ENCODE assay signal across 9 cellular contexts in the genomic region with DNA sequence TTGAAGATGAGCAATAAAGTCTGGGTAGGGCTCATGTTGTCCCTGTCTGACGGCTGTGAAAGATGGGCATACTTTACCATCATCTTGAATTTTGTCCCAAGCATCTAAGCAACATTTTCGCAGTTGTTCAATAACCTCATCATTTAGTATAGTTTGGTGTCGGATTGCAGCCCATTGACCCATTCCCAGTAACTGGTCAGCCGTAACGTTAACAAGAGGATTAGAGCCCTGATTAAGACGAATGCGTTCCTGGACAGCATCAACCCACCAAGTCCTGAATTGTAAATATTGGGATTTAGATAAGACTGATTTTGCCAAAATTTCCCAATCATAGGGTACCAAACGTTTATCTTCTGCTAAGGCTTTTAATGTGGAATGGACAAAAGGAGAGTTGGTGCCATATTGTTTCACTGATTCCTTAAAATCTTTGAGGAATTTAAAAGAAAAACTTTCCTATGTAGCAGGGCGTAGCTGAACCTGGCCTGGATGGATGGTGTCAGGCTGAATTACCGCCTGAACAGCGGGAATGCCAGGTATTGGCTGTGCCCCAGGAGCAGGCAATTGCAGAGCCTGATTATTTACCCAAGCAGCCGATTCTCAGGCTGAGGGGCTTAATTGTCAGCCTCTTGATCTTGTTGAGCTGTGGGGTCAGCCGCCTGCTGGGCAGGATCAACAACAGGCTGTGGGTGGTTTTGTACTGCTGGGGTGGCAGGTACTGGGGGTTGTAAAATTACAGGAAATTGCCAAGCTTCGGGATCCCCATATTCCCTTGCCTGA. TPM values are rescaled to one million over a fixed set of nuclear protein-coding genes. Genes with fewer than 3 reads are reported as not detected.
DNase-seq lines count a peak whose midpoint lies in the region; ATAC-seq and TF ChIP-seq lines count a peak whose summit lies in the region.
"Not testable (repeated sequence)": the region's sequence is repeated elsewhere in the genome, so short reads cannot be mapped to it uniquely, and the experiment has no call there.
"Had no signal": no experiment of that assay in that cellular context is flagged by ENCODE, and none has a peak within 500 bp of the region (broad histone marks: within the 10 kb centered on the region; RNA-seq: fewer than 3 reads in every experiment).

No MANE protein-coding gene starts in this region.

- H3K9me2 ChIP-seq in GM23338 (ENCODE audit: insufficient read depth) = not testable (repeated sequence)

- H3K27me3 ChIP-seq in GM23338 (ENCODE audit: insufficient read depth); thyroid gland: not testable (repeated sequence)

- H3F3A ChIP-seq in GM23338 (replicated peaks; ENCODE audit: low read depth) = not testable (repeated sequence)

- H3K27ac ChIP-seq in GM23338 (ENCODE audit: low read depth); thyroid gland: not testable (repeated sequence)

- H3K27ac Mint-ChIP-seq in GM23338, WTC11: not testable (repeated sequence)

- H3K4me3 ChIP-seq in GM23338; thyroid gland (replicated peaks in 1 of 3): not testable (repeated sequence)

- DNase-seq in GM23338 (ENCODE audit: low spot score) (peak; percentile 35), NCI-H1417 treated with DMSO at 0.1 percent for 48 hours (lab: John Stamatoyannopoulos, UW) (peak; percentile 65), NCI-H748 (lab: John Stamatoyannopoulos, UW; ENCODE audit: unreplicated experiment) (peak; percentile 88), left kidney (ENCODE audit: low read depth, low spot score) (peak; percentile 56), thyroid gland (peak; percentile 10 to 38)
- DNase-seq in WTC11 (ENCODE audit: low spot score) = not testable (repeated sequence)

- intact Hi-C loops in thyroid gland (cut with DNase I) = not testable (repeated sequence)

- CTCF ChIA-PET in WTC11 (lab: Charles Lee) = interaction anchor here (0.6 to 1.2 kb wide), 2 partner anchors 138 to 691 kb away, joined by 3 to 7 read pairs; no protein-coding TSS in a partner anchor

- H3K79me2 ChIP-seq in GM23338 (replicated peaks; ENCODE audit: insufficient read depth) = not testable (repeated sequence)

- not testable (repeated sequence) for H3K4me1 ChIP-seq in GM23338 (ENCODE audit: insufficient read depth); thyroid gland

- POLR2A ChIA-PET in WTC11 (lab: Charles Lee) = not testable (repeated sequence)

- H3K36me3 Mint-ChIP-seq in GM23338 (ENCODE audit: low read depth) = peaks cover 12% of the 10 kb centered on the region
- not testable (repeated sequence) for H3K36me3 Mint-ChIP-seq in WTC11

- ATAC-seq in GM23338 (peak; percentile 81), WTC11 (peak; percentile 59)

- H3K4me2 ChIP-seq in GM23338 = not testable (repeated sequence)

- not testable (repeated sequence) for H3K36me3 ChIP-seq in GM23338 (ENCODE audit: insufficient read depth); thyroid gland

- WGBS in thyroid gland, 2 donors = 53% methylated on average over 14 of the region's 14 CpGs

- TF ChIP-seq CTCF in GM23338 (conservative IDR thresholded peaks at IDR 0.05; ENCODE audit: low read depth in 2 of 2); WTC11 (IDR thresholded peaks at IDR 0.05); thyroid gland (IDR thresholded peaks at IDR 0.05): not testable (repeated sequence)

- H4K20me1 ChIP-seq in GM23338 (replicated peaks; ENCODE audit: insufficient read depth) = not testable (repeated sequence)

- not testable (repeated sequence) for H3K9me3 ChIP-seq in thyroid gland

- not testable (repeated sequence) for H3K4me3 Mint-ChIP-seq in GM23338, WTC11

- not testable (repeated sequence) for H2AFZ ChIP-seq in GM23338

- not testable (repeated sequence) for H3K4me1 Mint-ChIP-seq in GM23338
- peaks cover 11% of the 10 kb centered on the region for H3K4me1 Mint-ChIP-seq in WTC11

- H3K9me3 Mint-ChIP-seq in GM23338 = peaks cover 36% of the 10 kb centered on the region
- not testable (repeated sequence) for H3K9me3 Mint-ChIP-seq in WTC11

- TF ChIP-seq POLR2A in thyroid gland (IDR thresholded peaks at IDR 0.05) = not testable (repeated sequence)

- H3K27me3 Mint-ChIP-seq in GM23338 (ENCODE audit: insufficient read depth, low read depth, poor library complexity) = peaks cover 23% of the 10 kb centered on the region
- H3K27me3 Mint-ChIP-seq in WTC11 (ENCODE audit: low read depth) = peaks cover 45% of the 10 kb centered on the region

TF ChIP-seq in GM23338, 12 proteins besides CTCF, POLR2A, EP300 and RAD21:
- TF ChIP-seq ZNF331 (CRISPR knock-in tag; IDR thresholded peaks at IDR 0.05; ENCODE audit: low read depth) = peak; percentile 89

RNA-seq across cellular contexts. Expression of a gene that starts 10.4 kb away (rescaled TPM):
- total RNA-seq in GM23338 (2014; rRNA removed; shearing (Covaris generic)) = 24.5 and 31.6 TPM in 2 replicates
- polyA plus RNA-seq in GM23338 (2016; fragmentation: Nextera tagmentation; extraction: Ambion mirVana) = 11.2 and 12.2 TPM in 2 replicates
- total RNA-seq in WTC11 (2021) (14.8 to 17.2 TPM (median 15.9 TPM) in 3 replicates), thyroid gland (1 to 10 TPM; 1.8 to 4.2 (median 2.7) TPM)
- total RNA-seq: SJSA1 had no signal

RNA-seq across cellular contexts. Expression of a gene that starts 23.3 kb away (rescaled TPM):
- 13.1 and 16.8 TPM in 2 replicates for total RNA-seq in GM23338 (2014; rRNA removed; shearing (Covaris generic))
- 4.3 and 9.2 TPM in 2 replicates for polyA plus RNA-seq in GM23338 (2016; fragmentation: Nextera tagmentation; extraction: Ambion mirVana)
- total RNA-seq in WTC11 (2021) (11.8 to 16.7 TPM (median 16.1 TPM) in 3 replicates), thyroid gland (10 to 100 TPM; 39.8 to 58.3 (median 50.2) TPM)

RNA-seq across cellular contexts. Expression of a gene that starts 29.9 kb away (rescaled TPM):
- 2.6 and 3.1 TPM in 2 replicates for total RNA-seq in GM23338 (2014; rRNA removed; shearing (Covaris generic))
- polyA plus RNA-seq in GM23338 (2016; fragmentation: Nextera tagmentation; extraction: Ambion mirVana) = 2.1 and 2.3 TPM in 2 replicates
- total RNA-seq in WTC11 (2021) (2.8 to 4.2 TPM (median 3.1 TPM) in 3 replicates), thyroid gland (1 to 10 TPM; 2.8 to 4.6 (median 4.3) TPM)

RNA-seq across cellular contexts. Expression of a gene that starts 43.9 kb away (rescaled TPM):
- not detected in 2 replicates for total RNA-seq in GM23338 (2014; rRNA removed; shearing (Covaris generic))
- 0.29 and 0.47 TPM in 2 replicates for polyA plus RNA-seq in GM23338 (2016; fragmentation: Nextera tagmentation; extraction: Ambion mirVana)
- total RNA-seq in WTC11 (2021) (not detected in 3 replicates), thyroid gland (not detected)
- total RNA-seq: CD8-positive, alpha-beta T cell; PC-9 had no signal

RNA-seq across cellular contexts. Expression of a gene that starts 49.1 kb away (rescaled TPM):
- 54.3 and 54.8 TPM in 2 replicates for total RNA-seq in GM23338 (2014; rRNA removed; shearing (Covaris generic))
- polyA plus RNA-seq in GM23338 (2016; fragmentation: Nextera tagmentation; extraction: Ambion mirVana) = 22.7 and 28.7 TPM in 2 replicates
- 60.9 to 67.1 TPM (median 64.9 TPM) in 3 replicates for total RNA-seq in WTC11 (2021)
- total RNA-seq in thyroid gland = 1 to 10 TPM; 4.6 to 7.6 (median 6.7) TPM
